In genomic region chr6:73515204-73516101, GRCh38 we compare ENCODE assay signal across 1 cellular context.
A peak's percentile ranks its signal among the peaks of the same experiment; 100 is the strongest.
TF ChIP-seq lines count a peak whose summit lies in the region.

No MANE protein-coding gene starts in this region.

TF ChIP-seq in HepG2, 621 proteins besides CTCF, POLR2A, EP300 and RAD21 (continued from another document and continues in another):
- TF ChIP-seq, protein P1, sequence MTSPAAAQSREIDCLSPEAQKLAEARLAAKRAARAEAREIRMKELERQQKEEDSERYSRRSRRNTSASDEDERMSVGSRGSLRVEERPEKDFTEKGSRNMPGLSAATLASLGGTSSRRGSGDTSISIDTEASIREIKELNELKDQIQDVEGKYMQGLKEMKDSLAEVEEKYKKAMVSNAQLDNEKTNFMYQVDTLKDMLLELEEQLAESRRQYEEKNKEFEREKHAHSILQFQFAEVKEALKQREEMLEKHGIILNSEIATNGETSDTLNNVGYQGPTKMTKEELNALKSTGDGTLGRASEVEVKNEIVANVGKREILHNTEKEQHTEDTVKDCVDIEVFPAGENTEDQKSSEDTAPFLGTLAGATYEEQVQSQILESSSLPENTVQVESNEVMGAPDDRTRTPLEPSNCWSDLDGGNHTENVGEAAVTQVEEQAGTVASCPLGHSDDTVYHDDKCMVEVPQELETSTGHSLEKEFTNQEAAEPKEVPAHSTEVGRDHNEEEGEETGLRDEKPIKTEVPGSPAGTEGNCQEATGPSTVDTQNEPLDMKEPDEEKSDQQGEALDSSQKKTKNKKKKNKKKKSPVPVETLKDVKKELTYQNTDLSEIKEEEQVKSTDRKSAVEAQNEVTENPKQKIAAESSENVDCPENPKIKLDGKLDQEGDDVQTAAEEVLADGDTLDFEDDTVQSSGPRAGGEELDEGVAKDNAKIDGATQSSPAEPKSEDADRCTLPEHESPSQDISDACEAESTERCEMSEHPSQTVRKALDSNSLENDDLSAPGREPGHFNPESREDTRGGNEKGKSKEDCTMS (CRISPR knock-in tag; conservative IDR thresholded peaks at IDR 0.05), result no peak
- TF ChIP-seq, protein P2, sequence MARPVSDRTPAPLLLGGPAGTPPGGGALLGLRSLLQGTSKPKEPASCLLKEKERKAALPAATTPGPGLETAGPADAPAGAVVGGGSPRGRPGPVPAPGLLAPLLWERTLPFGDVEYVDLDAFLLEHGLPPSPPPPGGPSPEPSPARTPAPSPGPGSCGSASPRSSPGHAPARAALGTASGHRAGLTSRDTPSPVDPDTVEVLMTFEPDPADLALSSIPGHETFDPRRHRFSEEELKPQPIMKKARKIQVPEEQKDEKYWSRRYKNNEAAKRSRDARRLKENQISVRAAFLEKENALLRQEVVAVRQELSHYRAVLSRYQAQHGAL (CRISPR knock-in tag; IDR thresholded peaks at IDR 0.05; ENCODE audit: not compliant biosample characterization), result no peak
- TF ChIP-seq RXRA (CRISPR knock-in tag; IDR thresholded peaks at IDR 0.05), result no peak
- TF ChIP-seq HHEX (CRISPR knock-in tag; IDR thresholded peaks at IDR 0.05), result no peak
- no peak for TF ChIP-seq MYNN (CRISPR knock-in tag; IDR thresholded peaks at IDR 0.05; ENCODE audit: low read depth)
- no peak for TF ChIP-seq MXD1 (CRISPR knock-in tag; IDR thresholded peaks at IDR 0.05)
- TF ChIP-seq PTBP1 (IDR thresholded peaks at IDR 0.05; ENCODE audit: low read depth, low read length, poor library complexity, severe bottlenecking), result no peak
- TF ChIP-seq, protein P3, sequence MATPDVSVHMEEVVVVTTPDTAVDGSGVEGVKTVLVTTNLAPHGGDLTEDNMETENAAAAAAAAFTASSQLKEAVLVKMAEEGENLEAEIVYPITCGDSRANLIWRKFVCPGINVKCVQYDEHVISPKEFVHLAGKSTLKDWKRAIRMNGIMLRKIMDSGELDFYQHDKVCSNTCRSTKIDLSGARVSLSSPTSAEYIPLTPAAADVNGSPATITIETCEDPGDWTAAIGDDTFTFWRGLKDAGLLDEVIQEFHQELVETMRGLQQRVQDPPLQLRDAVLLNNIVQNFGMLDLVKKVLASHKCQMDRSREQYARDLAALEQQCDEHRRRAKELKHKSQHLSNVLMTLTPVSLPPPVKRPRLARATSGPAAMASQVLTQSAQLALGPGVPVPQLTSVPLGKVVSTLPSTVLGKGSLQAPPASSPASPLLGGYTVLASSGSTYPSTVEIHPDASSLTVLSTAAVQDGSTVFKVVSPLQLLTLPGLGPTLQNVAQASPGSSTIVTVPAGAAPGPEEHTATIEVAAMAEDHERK (CRISPR knock-in tag; IDR thresholded peaks at IDR 0.05; ENCODE audit: low read depth), result 0 out of 2 replicates have a peak, but pooled peaks have one; percentile 4
- TF ChIP-seq ZNF800 (CRISPR knock-in tag; IDR thresholded peaks at IDR 0.05), result no peak
- TF ChIP-seq CHD4 (IDR thresholded peaks at IDR 0.05; ENCODE audit: borderline replicate concordance, low read length), result no peak
- TF ChIP-seq NR2F2 (IDR thresholded peaks at IDR 0.05; ENCODE audit: borderline replicate concordance, low read depth), result no peak
- TF ChIP-seq GATAD2A (CRISPR knock-in tag; IDR thresholded peaks at IDR 0.05), result peak; percentile 51
- no peak for TF ChIP-seq FOXP4 (CRISPR knock-in tag; IDR thresholded peaks at IDR 0.05)
- no peak for TF ChIP-seq NKX3-1 (CRISPR knock-in tag; IDR thresholded peaks at IDR 0.05)
- no peak for TF ChIP-seq ASH2L (IDR thresholded peaks at IDR 0.05; ENCODE audit: insufficient read length, low read depth, low read length)
- TF ChIP-seq, protein P4, sequence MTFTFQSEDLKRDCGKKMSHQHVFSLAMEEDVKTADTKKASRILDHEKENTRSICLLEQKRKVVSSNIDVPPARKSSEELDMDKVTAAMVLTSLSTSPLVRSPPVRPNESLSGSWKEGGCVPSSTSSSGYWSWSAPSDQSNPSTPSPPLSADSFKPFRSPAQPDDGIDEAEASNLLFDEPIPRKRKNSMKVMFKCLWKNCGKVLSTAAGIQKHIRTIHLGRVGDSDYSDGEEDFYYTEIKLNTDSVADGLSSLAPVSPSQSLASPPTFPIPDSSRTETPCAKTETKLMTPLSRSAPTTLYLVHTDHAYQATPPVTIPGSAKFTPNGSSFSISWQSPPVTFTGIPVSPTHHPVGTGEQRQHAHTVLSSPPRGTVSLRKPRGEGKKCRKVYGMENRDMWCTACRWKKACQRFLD (CRISPR knock-in tag; IDR thresholded peaks at IDR 0.05; ENCODE audit: borderline replicate concordance), result no peak
- no peak for TF ChIP-seq ZNF337 (CRISPR knock-in tag; IDR thresholded peaks at IDR 0.05; ENCODE audit: borderline replicate concordance, low read depth)
- TF ChIP-seq DR1 (CRISPR knock-in tag; IDR thresholded peaks at IDR 0.05), result no peak
- no peak for TF ChIP-seq CREBL2 (CRISPR knock-in tag; IDR thresholded peaks at IDR 0.05; ENCODE audit: borderline replicate concordance)
- TF ChIP-seq MTA1 (CRISPR knock-in tag; IDR thresholded peaks at IDR 0.05; ENCODE audit: borderline replicate concordance), result no peak
- TF ChIP-seq ZXDC (CRISPR knock-in tag; IDR thresholded peaks at IDR 0.05), result no peak
- TF ChIP-seq ZNF382 (CRISPR knock-in tag; IDR thresholded peaks at IDR 0.05; ENCODE audit: borderline replicate concordance), result no peak
- no peak for TF ChIP-seq ZNF33B (CRISPR knock-in tag; IDR thresholded peaks at IDR 0.05)
- TF ChIP-seq ZNF543 (CRISPR knock-in tag; IDR thresholded peaks at IDR 0.05), result no peak
- TF ChIP-seq ZNF484 (CRISPR knock-in tag; IDR thresholded peaks at IDR 0.05; ENCODE audit: borderline replicate concordance, low read depth), result no peak
- TF ChIP-seq TOPORS (CRISPR knock-in tag; IDR thresholded peaks at IDR 0.05), result no peak
- peak; percentile 14; the same call in 1 of the 2 replicates for TF ChIP-seq ETV5 (CRISPR knock-in tag; IDR thresholded peaks at IDR 0.05; ENCODE audit: borderline replicate concordance)
- TF ChIP-seq, protein P5, sequence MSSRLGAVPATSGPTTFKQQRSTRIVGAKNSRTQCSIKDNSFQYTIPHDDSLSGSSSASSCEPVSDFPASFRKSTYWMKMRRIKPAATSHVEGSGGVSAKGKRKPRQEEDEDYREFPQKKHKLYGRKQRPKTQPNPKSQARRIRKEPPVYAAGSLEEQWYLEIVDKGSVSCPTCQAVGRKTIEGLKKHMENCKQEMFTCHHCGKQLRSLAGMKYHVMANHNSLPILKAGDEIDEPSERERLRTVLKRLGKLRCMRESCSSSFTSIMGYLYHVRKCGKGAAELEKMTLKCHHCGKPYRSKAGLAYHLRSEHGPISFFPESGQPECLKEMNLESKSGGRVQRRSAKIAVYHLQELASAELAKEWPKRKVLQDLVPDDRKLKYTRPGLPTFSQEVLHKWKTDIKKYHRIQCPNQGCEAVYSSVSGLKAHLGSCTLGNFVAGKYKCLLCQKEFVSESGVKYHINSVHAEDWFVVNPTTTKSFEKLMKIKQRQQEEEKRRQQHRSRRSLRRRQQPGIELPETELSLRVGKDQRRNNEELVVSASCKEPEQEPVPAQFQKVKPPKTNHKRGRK (CRISPR knock-in tag; IDR thresholded peaks at IDR 0.05), result 0 out of 2 replicates have a peak, but pooled peaks have one; percentile 35
- TF ChIP-seq RBM22 (optimal IDR thresholded peaks at IDR 0.05; ENCODE audit: low read length), result peak; percentile 100
- TF ChIP-seq KLF16 (CRISPR knock-in tag; IDR thresholded peaks at IDR 0.05), result no peak
- TF ChIP-seq, protein P6, sequence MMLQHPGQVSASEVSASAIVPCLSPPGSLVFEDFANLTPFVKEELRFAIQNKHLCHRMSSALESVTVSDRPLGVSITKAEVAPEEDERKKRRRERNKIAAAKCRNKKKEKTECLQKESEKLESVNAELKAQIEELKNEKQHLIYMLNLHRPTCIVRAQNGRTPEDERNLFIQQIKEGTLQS (CRISPR knock-in tag; IDR thresholded peaks at IDR 0.05), result no peak
- no peak for TF ChIP-seq HNF4G (IDR thresholded peaks at IDR 0.05; ENCODE audit: borderline replicate concordance, low read depth, low read length)
- no peak for TF ChIP-seq HNF4G (CRISPR knock-in tag; IDR thresholded peaks at IDR 0.05; ENCODE audit: borderline replicate concordance, low read depth)
- no peak for TF ChIP-seq ZNF30 (CRISPR knock-in tag; IDR thresholded peaks at IDR 0.05)
- TF ChIP-seq, protein P7, sequence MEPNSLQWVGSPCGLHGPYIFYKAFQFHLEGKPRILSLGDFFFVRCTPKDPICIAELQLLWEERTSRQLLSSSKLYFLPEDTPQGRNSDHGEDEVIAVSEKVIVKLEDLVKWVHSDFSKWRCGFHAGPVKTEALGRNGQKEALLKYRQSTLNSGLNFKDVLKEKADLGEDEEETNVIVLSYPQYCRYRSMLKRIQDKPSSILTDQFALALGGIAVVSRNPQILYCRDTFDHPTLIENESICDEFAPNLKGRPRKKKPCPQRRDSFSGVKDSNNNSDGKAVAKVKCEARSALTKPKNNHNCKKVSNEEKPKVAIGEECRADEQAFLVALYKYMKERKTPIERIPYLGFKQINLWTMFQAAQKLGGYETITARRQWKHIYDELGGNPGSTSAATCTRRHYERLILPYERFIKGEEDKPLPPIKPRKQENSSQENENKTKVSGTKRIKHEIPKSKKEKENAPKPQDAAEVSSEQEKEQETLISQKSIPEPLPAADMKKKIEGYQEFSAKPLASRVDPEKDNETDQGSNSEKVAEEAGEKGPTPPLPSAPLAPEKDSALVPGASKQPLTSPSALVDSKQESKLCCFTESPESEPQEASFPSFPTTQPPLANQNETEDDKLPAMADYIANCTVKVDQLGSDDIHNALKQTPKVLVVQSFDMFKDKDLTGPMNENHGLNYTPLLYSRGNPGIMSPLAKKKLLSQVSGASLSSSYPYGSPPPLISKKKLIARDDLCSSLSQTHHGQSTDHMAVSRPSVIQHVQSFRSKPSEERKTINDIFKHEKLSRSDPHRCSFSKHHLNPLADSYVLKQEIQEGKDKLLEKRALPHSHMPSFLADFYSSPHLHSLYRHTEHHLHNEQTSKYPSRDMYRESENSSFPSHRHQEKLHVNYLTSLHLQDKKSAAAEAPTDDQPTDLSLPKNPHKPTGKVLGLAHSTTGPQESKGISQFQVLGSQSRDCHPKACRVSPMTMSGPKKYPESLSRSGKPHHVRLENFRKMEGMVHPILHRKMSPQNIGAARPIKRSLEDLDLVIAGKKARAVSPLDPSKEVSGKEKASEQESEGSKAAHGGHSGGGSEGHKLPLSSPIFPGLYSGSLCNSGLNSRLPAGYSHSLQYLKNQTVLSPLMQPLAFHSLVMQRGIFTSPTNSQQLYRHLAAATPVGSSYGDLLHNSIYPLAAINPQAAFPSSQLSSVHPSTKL (CRISPR knock-in tag; IDR thresholded peaks at IDR 0.05), result no peak
- no peak for TF ChIP-seq PRPF4 (IDR thresholded peaks at IDR 0.05; ENCODE audit: low read depth, low read length, poor library complexity, severe bottlenecking)
- peak; percentile 16; the same call in 1 of the 2 replicates for TF ChIP-seq PHF21A (CRISPR knock-in tag; IDR thresholded peaks at IDR 0.05)
- no peak for TF ChIP-seq HNF4A (CRISPR knock-in tag; IDR thresholded peaks at IDR 0.05)
- no peak for TF ChIP-seq ZNF713 (CRISPR knock-in tag; IDR thresholded peaks at IDR 0.05)
- no peak for TF ChIP-seq ZNF772 (CRISPR knock-in tag; IDR thresholded peaks at IDR 0.05)
- TF ChIP-seq JUN (CRISPR knock-in tag; IDR thresholded peaks at IDR 0.05), result no peak
- peak; percentile 55 for TF ChIP-seq RBM39 (IDR thresholded peaks at IDR 0.05; ENCODE audit: low read depth, low read length, poor library complexity, severe bottlenecking)
- no peak for TF ChIP-seq ZNF501 (CRISPR knock-in tag; IDR thresholded peaks at IDR 0.05)
- no peak for TF ChIP-seq TBX2 (CRISPR knock-in tag; IDR thresholded peaks at IDR 0.05; ENCODE audit: borderline replicate concordance)
- no peak for TF ChIP-seq SIX4 (CRISPR knock-in tag; IDR thresholded peaks at IDR 0.05)
- TF ChIP-seq PHF5A (CRISPR knock-in tag; IDR thresholded peaks at IDR 0.05; ENCODE audit: low read depth, unreplicated experiment), result no peak
